Comparison of ENCODE assay signal across 8 cellular contexts in the genomic region with DNA sequence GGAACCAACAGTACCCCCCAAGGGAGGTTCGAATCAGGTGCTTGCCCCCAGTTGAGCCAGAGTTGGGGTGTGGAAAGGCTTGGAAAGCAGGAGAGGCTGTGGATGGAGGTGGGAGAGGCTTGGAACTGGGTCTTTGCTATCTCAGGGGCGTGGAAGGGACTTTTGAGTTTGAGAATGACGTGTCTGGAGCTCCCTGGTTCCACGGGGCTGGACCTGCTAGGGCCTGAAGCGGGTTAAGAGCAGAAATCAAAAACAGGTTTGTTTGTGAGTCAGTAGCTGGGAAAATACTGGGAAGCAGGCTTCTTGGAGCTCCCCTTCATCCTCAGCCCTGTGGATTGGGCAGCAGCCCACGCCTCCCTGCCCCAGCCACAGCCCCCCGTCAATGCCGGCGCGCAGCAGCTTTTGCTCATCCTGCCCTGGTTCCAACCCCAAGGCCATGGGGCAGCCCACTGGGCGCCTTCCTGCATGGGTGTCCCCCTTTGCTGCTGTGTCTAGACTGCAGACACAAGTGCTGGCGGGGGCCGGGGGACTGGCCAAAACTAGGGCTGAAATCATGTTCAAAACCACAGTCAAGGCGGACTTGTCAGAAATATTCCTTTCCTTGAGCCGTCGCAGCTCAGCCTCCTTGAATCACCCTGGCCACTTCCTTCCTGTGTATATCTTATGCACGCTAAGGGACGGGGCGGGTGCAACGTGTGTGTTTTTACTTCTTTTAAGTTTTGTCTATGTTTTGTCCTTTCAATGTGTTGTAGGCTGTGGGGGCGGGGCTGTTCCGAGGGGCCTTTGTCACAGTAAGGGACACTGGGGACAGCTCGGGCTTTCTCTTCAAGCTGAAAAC.
DNase-seq lines count a peak whose midpoint lies in the region; ATAC-seq and TF ChIP-seq lines count a peak whose summit lies in the region.

No MANE protein-coding gene starts in this region.

- POLR2A ChIA-PET in BJ (lab: Charles Lee) = interaction anchor here (1.0 kb wide), 1 partner anchor 81 kb away, joined by 3 read pairs; no protein-coding TSS in a partner anchor
- POLR2A ChIA-PET in activated CD8-positive, alpha-beta T cell treated with anti-CD3 and anti-CD28 coated beads for 36 hours (lab: Charles Lee) = interaction anchor here (0.6 to 9.0 kb wide), 32 partner anchors 10 to 235 kb away, joined by 3 to 186 read pairs (median 4); no protein-coding TSS in a partner anchor

- peak overlapping the region; percentile 68 for H3K4me2 ChIP-seq in KMS-11

- peak; percentile 42 for ATAC-seq in GM21423 (IDR thresholded peaks at IDR 0.05; ENCODE audit: unreplicated experiment)
- peak; percentile 63 for ATAC-seq in activated CD8-positive, alpha-beta T cell treated with anti-CD3 and anti-CD28 coated beads for 36 hours
- peak; percentile 49 for ATAC-seq in upper lobe of right lung

- H3K4me1 ChIP-seq in KMS-11 (ENCODE audit: low read depth, poor library complexity, severe bottlenecking) = peaks cover 38% of the 10 kb centered on the region
- H3K4me1 ChIP-seq in upper lobe of right lung = peaks cover 39% of the 10 kb centered on the region

- H2AFZ ChIP-seq in KMS-11 (ENCODE audit: low read depth) = peak overlapping the region; percentile 52

- H3K4me3 ChIP-seq in BJ (ENCODE audit: low read depth, low read length) (no peak overlapping the region), KMS-11 (IDR thresholded peaks at IDR 0.05; ENCODE audit: insufficient read depth, low read depth, low read length) (no peak overlapping the region), epithelial cell of esophagus (ENCODE audit: low read length) (no peak overlapping the region), upper lobe of right lung (peak overlapping the region; percentile 21)

- no peaks in the 10 kb centered on the region for H3K9me3 Mint-ChIP-seq in activated CD8-positive, alpha-beta T cell treated with anti-CD3 and anti-CD28 coated beads for 36 hours

- no peaks in the 10 kb centered on the region for H3K27me3 Mint-ChIP-seq in activated CD8-positive, alpha-beta T cell treated with anti-CD3 and anti-CD28 coated beads for 36 hours

- no peaks in the 10 kb centered on the region for H3K36me3 Mint-ChIP-seq in activated CD8-positive, alpha-beta T cell treated with anti-CD3 and anti-CD28 coated beads for 36 hours (ENCODE audit: low read depth)

- H3K4me1 Mint-ChIP-seq in activated CD8-positive, alpha-beta T cell treated with anti-CD3 and anti-CD28 coated beads for 36 hours (ENCODE audit: low read depth) = peaks cover 75% of the 10 kb centered on the region

- intact Hi-C loops in activated CD8-positive, alpha-beta T cell treated with anti-CD3 and anti-CD28 coated beads for 36 hours (cut with micrococcal nuclease) = loop anchor here (2.0 to 10.0 kb wide), 4 partner anchors 38 to 230 kb away; no protein-coding TSS in a partner anchor
- intact Hi-C loops in posterior vena cava (cut with DNase I) (no loop called here), upper lobe of right lung (cut with DNase I) (no loop called here)

- peak overlapping the region; percentile 72 for H3K4me3 Mint-ChIP-seq in activated CD8-positive, alpha-beta T cell treated with anti-CD3 and anti-CD28 coated beads for 36 hours

- no peak overlapping the region for H3K9ac ChIP-seq in KMS-11

- H3K27me3 ChIP-seq in BJ (ENCODE audit: control insufficient read depth, insufficient read depth, low read length) (no peaks in the 10 kb centered on the region), KMS-11 (ENCODE audit: insufficient read depth, low read depth) (no peaks in the 10 kb centered on the region), upper lobe of right lung (no peaks in the 10 kb centered on the region)

- H3K79me2 ChIP-seq in KMS-11 (ENCODE audit: insufficient read depth, low read depth) = no peaks in the 10 kb centered on the region

- H3K27ac ChIP-seq in KMS-11 (peak overlapping the region; percentile 17; the same call in 1 of the 2 replicates), upper lobe of right lung (peak overlapping the region; percentile 87)

- H4K20me1 ChIP-seq in KMS-11 (ENCODE audit: insufficient read depth) = no peaks in the 10 kb centered on the region

- H3K36me3 ChIP-seq in BJ (ENCODE audit: control insufficient read depth, insufficient read depth, low read length) = no peaks in the 10 kb centered on the region
- H3K36me3 ChIP-seq in KMS-11 (ENCODE audit: insufficient read depth) = no peaks in the 10 kb centered on the region
- no peaks in the 10 kb centered on the region for H3K36me3 ChIP-seq in upper lobe of right lung

- TF ChIP-seq CTCF in BJ (IDR thresholded peaks at IDR 0.05; ENCODE audit: insufficient read depth, low read depth, low read length) (no peak), KMS-11 (conservative IDR thresholded peaks at IDR 0.05; ENCODE audit: low read depth, low read length) (no peak), epithelial cell of esophagus (IDR thresholded peaks at IDR 0.05; ENCODE audit: insufficient read depth, low read depth, low read length, missing control alignments) (no peak), upper lobe of right lung (IDR thresholded peaks at IDR 0.05) (no peak)
- no peak for TF ChIP-seq CTCF in activated CD8-positive, alpha-beta T cell treated with anti-CD3 and anti-CD28 coated beads for 36 hours (IDR thresholded peaks at IDR 0.05)

- H3K9me3 ChIP-seq in upper lobe of right lung = no peaks in the 10 kb centered on the region

- CTCF ChIA-PET in BJ (lab: Yijun Ruan, JAX) = interaction anchor here (0.8 to 13.0 kb wide), 17 partner anchors 8 to 323 kb away, joined by 3 to 139 read pairs (median 5); no protein-coding TSS in a partner anchor
- CTCF ChIA-PET in activated CD8-positive, alpha-beta T cell treated with anti-CD3 and anti-CD28 coated beads for 36 hours (lab: Charles Lee) = interaction anchor here (0.7 to 14.7 kb wide), 35 partner anchors 8 to 234 kb away, joined by 3 to 265 read pairs (median 6); no protein-coding TSS in a partner anchor

- DNase-seq in BJ (ENCODE audit: low read depth) (peak; percentile 70), epithelial cell of esophagus (ENCODE audit: low read depth) (peak; percentile 89), posterior vena cava (ENCODE audit: low spot score) (peak; percentile 87), upper lobe of right lung (peak; percentile 82), NCI-H510A treated with DMSO at 0.1 percent for 48 hours (lab: John Stamatoyannopoulos, UW) (no peak)
- DNase-seq in activated CD8-positive, alpha-beta T cell treated with anti-CD3 and anti-CD28 coated beads for 36 hours = peak; percentile 99

- peak overlapping the region; percentile 98 for H3K27ac Mint-ChIP-seq in activated CD8-positive, alpha-beta T cell treated with anti-CD3 and anti-CD28 coated beads for 36 hours
